Comparison of ENCODE assay signal across 12 cellular contexts in genomic region chr18:75203456-75204261, GRCh38. TPM values are rescaled to one million over a fixed set of nuclear protein-coding genes. Genes with fewer than 3 reads are reported as not detected.
DNase-seq lines count a peak whose midpoint lies in the region; ATAC-seq and TF ChIP-seq lines count a peak whose summit lies in the region.
"Had no signal": no experiment of that assay in that cellular context is flagged by ENCODE, and none has a peak within 500 bp of the region (broad histone marks: within the 10 kb centered on the region; RNA-seq: fewer than 3 reads in every experiment).

No MANE protein-coding gene starts in this region.

- DNase-seq in activated naive CD8-positive, alpha-beta T cell treated with anti-CD3 and anti-CD28 coated beads, Interleukin-2, amount 50 U/mL, for 24 hours = no peak
- DNase-seq in esophagus muscularis mucosa (ENCODE audit: extremely low spot score) (peak; percentile 91), upper lobe of left lung (no peak), islet precursor cell (no peak), UCSD-AML1 (lab: John Stamatoyannopoulos, UW; ENCODE audit: unreplicated experiment) (no peak)
- DNase-seq: MM.1S, SHP77, uterus had no signal

- peak overlapping the region; percentile 35 for H3K4me3 Mint-ChIP-seq in activated naive CD8-positive, alpha-beta T cell
- H3K4me3 Mint-ChIP-seq in activated naive CD8-positive, alpha-beta T cell treated with anti-CD3 and anti-CD28 coated beads, Interleukin-2, amount 50 U/mL, for 24 hours = no peak overlapping the region

- no peak for TF ChIP-seq EP300 in esophagus muscularis mucosa (IDR thresholded peaks at IDR 0.05)
- TF ChIP-seq EP300 in upper lobe of left lung (IDR thresholded peaks at IDR 0.05) = no peak

- H3K4me1 Mint-ChIP-seq in activated naive CD8-positive, alpha-beta T cell (ENCODE audit: low read depth) = peaks cover 45% of the 10 kb centered on the region
- H3K4me1 Mint-ChIP-seq in activated naive CD8-positive, alpha-beta T cell treated with anti-CD3 and anti-CD28 coated beads, Interleukin-2, amount 50 U/mL, for 24 hours = peaks cover 42% of the 10 kb centered on the region

- no peak for TF ChIP-seq POLR2A in esophagus muscularis mucosa (IDR thresholded peaks at IDR 0.05; ENCODE audit: low read depth)
- no peak for TF ChIP-seq POLR2A in upper lobe of left lung (IDR thresholded peaks at IDR 0.05)

- H3K27ac ChIP-seq in esophagus muscularis mucosa (replicated peaks in 1 of 4) = peak overlapping the region; percentile 97 to 100 (median 98)
- peak overlapping the region; percentile 65 for H3K27ac ChIP-seq in muscle layer of duodenum (ENCODE audit: low read length)
- no peak overlapping the region for H3K27ac ChIP-seq in upper lobe of left lung

- H3K9me3 ChIP-seq in esophagus muscularis mucosa (no peaks in the 10 kb centered on the region), muscle layer of duodenum (ENCODE audit: control insufficient read depth in 1 of 2, low read length in 2 of 2) (no peaks in the 10 kb centered on the region), upper lobe of left lung (no peaks in the 10 kb centered on the region)
- H3K9me3 ChIP-seq: uterus had no signal

- H3K27ac Mint-ChIP-seq in activated naive CD8-positive, alpha-beta T cell = no peak overlapping the region
- no peak overlapping the region for H3K27ac Mint-ChIP-seq in activated naive CD8-positive, alpha-beta T cell treated with anti-CD3 and anti-CD28 coated beads, Interleukin-2, amount 50 U/mL, for 24 hours

- H3K9me3 Mint-ChIP-seq in activated naive CD8-positive, alpha-beta T cell (ENCODE audit: low read depth) = no peaks in the 10 kb centered on the region
- H3K9me3 Mint-ChIP-seq in activated naive CD8-positive, alpha-beta T cell treated with anti-CD3 and anti-CD28 coated beads, Interleukin-2, amount 50 U/mL, for 24 hours = no peaks in the 10 kb centered on the region

- H3K27me3 ChIP-seq in esophagus muscularis mucosa (no peaks in the 10 kb centered on the region), muscle layer of duodenum (ENCODE audit: low read depth, low read length) (no peaks in the 10 kb centered on the region), upper lobe of left lung (no peaks in the 10 kb centered on the region)
- H3K27me3 ChIP-seq: uterus had no signal

- peaks cover 0 to 26% (median 18%) of the 10 kb centered on the region in 4 donors for H3K36me3 ChIP-seq in esophagus muscularis mucosa
- H3K36me3 ChIP-seq in muscle layer of duodenum (ENCODE audit: control insufficient read depth in 1 of 2, insufficient read depth in 2 of 2, low read length in 2 of 2) = peaks cover 7 to 12% of the 10 kb centered on the region in 2 donors
- H3K36me3 ChIP-seq in upper lobe of left lung = peaks cover 0 to 24% (median 12%) of the 10 kb centered on the region in 4 donors
- H3K36me3 ChIP-seq: uterus had no signal

- H3K4me1 ChIP-seq in esophagus muscularis mucosa (peaks cover 50 to 84% (median 79%) of the 10 kb centered on the region in 4 donors), muscle layer of duodenum (ENCODE audit: control insufficient read depth in 1 of 2, insufficient read depth in 2 of 2, low read length in 2 of 2) (peaks cover 8 to 29% of the 10 kb centered on the region in 2 donors), upper lobe of left lung (peaks cover 36 to 43% (median 38%) of the 10 kb centered on the region in 4 donors)

- no peak for ATAC-seq in activated naive CD8-positive, alpha-beta T cell treated with anti-CD3 and anti-CD28 coated beads, Interleukin-2, amount 50 U/mL, for 24 hours
- ATAC-seq in upper lobe of left lung (ENCODE audit: low FRiP score in 2 of 2) (no peak), HG02588 (IDR thresholded peaks at IDR 0.05; ENCODE audit: unreplicated experiment) (no peak)
- ATAC-seq: esophagus mucosa had no signal

- H3K4me3 ChIP-seq in esophagus muscularis mucosa (peak overlapping the region; percentile 53 to 98 (median 96)), muscle layer of duodenum (ENCODE audit: low read depth in 1 of 2, low read length in 2 of 2) (peak overlapping the region; percentile 18 to 75), upper lobe of left lung (peak overlapping the region in 3 of 4 donors; percentile 27 to 50 (median 50))

- intact Hi-C loops in esophagus muscularis mucosa (cut with DNase I) = loop anchor here (10.0 kb wide), 1 partner anchor 271 kb away; no protein-coding TSS in a partner anchor

- H3K36me3 Mint-ChIP-seq in activated naive CD8-positive, alpha-beta T cell = peaks cover 5% of the 10 kb centered on the region
- peaks cover 19% of the 10 kb centered on the region for H3K36me3 Mint-ChIP-seq in activated naive CD8-positive, alpha-beta T cell treated with anti-CD3 and anti-CD28 coated beads, Interleukin-2, amount 50 U/mL, for 24 hours (ENCODE audit: low read depth)

- no peaks in the 10 kb centered on the region for H3K27me3 Mint-ChIP-seq in activated naive CD8-positive, alpha-beta T cell
- H3K27me3 Mint-ChIP-seq in activated naive CD8-positive, alpha-beta T cell treated with anti-CD3 and anti-CD28 coated beads, Interleukin-2, amount 50 U/mL, for 24 hours = peaks cover 5% of the 10 kb centered on the region

- TF ChIP-seq CTCF in esophagus muscularis mucosa (IDR thresholded peaks at IDR 0.05) = no peak
- TF ChIP-seq CTCF in upper lobe of left lung (IDR thresholded peaks at IDR 0.05) = no peak

- 45% methylated on average over 23 of the region's 23 CpGs for WGBS in esophagus muscularis mucosa
- 61 to 81% methylated on average over 12 to 23 of the region's 23 CpGs for WGBS in upper lobe of left lung, 2 donors

RNA-seq across cellular contexts. Expression of gene PTGR3, which starts 5.3 kb away (rescaled TPM):
- 10 to 100 TPM in 3 of 4 donors, 1 to 10 TPM in 1; 9.6 to 27.5 (median 20.1) TPM for total RNA-seq in esophagus muscularis mucosa
- 10 to 100 TPM; 12.2 to 36.8 (median 26.5) TPM for total RNA-seq in upper lobe of left lung

RNA-seq across cellular contexts. Expression of gene TSHZ1, which starts 6.9 kb away (rescaled TPM):
- total RNA-seq in esophagus muscularis mucosa = 10 to 100 TPM; 17.9 to 41.7 (median 32.2) TPM
- 10 to 100 TPM in 5 of 6 donors, 1 to 10 TPM in 1; 9.1 to 16.5 (median 14.3) TPM for total RNA-seq in upper lobe of left lung

Comparison
In these comparisons a context has a peak if more than half of its experiments do, and no peak if none do; other contexts are left out.
1. H3K27ac ChIP-seq: peak in esophagus muscularis mucosa (4 of 4) and muscle layer of duodenum (single experiment); none in upper lobe of left lung (0 of 4).
2. Peak in every context shown above with its lines, with median percentiles within 50 percentile points of each other: H3K4me3 ChIP-seq.